Comparison of ENCODE assay signal across 8 cellular contexts in the genomic region with DNA sequence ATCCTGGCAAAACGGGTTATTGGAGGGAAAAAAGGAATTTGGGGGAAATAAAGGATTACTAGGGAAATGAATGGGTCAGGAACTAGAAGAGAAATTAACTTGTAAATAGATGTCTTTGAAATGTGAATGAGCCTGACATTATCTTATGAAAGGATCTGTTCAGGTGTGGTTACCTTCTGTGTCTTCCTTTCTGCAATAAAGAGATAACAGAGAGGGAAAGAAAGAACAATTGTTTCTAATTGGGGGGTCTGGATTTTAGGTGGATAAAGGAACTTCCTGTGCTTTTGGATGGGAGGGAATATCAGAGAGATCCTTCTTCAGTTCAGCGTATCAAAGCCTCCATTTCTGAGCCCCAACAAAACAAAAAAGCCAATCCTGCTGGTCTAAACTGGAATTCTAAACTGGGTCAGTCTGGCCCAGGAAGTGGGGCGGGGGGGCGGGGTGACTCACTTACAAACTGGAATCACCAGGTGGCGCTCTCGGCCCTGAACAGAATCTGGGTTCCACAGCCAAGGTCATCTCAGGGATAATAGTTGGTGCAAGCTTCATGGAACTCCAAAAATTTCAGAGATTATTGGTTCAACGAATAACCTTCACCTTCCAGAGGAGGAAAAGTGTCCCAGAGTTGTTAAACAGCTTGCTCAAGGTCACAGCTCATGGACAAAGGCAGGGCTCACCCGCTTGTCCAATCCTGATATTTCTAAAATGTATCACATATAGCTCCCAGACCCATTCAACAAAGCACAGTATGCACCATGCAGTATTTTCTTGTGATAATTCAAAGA. TPM values are rescaled to one million over a fixed set of nuclear protein-coding genes. Genes with fewer than 3 reads are reported as not detected.
DNase-seq lines count a peak whose midpoint lies in the region; ATAC-seq, FAIRE-seq and TF ChIP-seq lines count a peak whose summit lies in the region.

No MANE protein-coding gene starts in this region.

- no peaks in the 10 kb centered on the region for H3K36me3 ChIP-seq in CD4-positive, alpha-beta memory T cell (ENCODE audit: insufficient read depth, low read length)
- H3K36me3 ChIP-seq in astrocyte (ENCODE audit: insufficient read depth, low read length) (no peaks in the 10 kb centered on the region), hepatocyte (replicated peaks; ENCODE audit: insufficient read depth, low read depth) (no peaks in the 10 kb centered on the region)

- 31% methylated on average over 8 of the region's 8 CpGs for WGBS in hepatocyte (ENCODE audit: low lambda C conversion rate, missing lambda C conversion rate)

- peaks cover 6 to 17% (median 11%) of the 10 kb centered on the region in 4 donors for H3K4me1 Mint-ChIP-seq in CD4-positive, alpha-beta memory T cell
- H3K4me1 Mint-ChIP-seq in astrocyte (ENCODE audit: low read depth, unreplicated experiment), result peaks cover 9% of the 10 kb centered on the region

- TF ChIP-seq CTCF in astrocyte (IDR thresholded peaks at IDR 0.05; ENCODE audit: insufficient read depth, low read depth, low read length) (peak; percentile 39), hepatocyte (IDR thresholded peaks at IDR 0.05; ENCODE audit: poor library complexity) (peak; percentile 75)

- H4K20me1 ChIP-seq in astrocyte (ENCODE audit: insufficient read depth, low read length), result no peaks in the 10 kb centered on the region
- no peaks in the 10 kb centered on the region for H4K20me1 ChIP-seq in hepatocyte (ENCODE audit: insufficient read depth, poor library complexity, severe bottlenecking)

- H3K4me3 Mint-ChIP-seq in CD4-positive, alpha-beta memory T cell, result peak overlapping the region in 6 of 8 donors; percentile 5 to 70 (median 20)
- H3K4me3 Mint-ChIP-seq in astrocyte (ENCODE audit: unreplicated experiment), result no peak overlapping the region

- H3K9me2 ChIP-seq in hepatocyte (replicated peaks; ENCODE audit: insufficient read depth), result no peaks in the 10 kb centered on the region

- no peaks in the 10 kb centered on the region for H3K27me3 ChIP-seq in CD4-positive, alpha-beta memory T cell (ENCODE audit: insufficient read depth, low read length)
- H3K27me3 ChIP-seq in astrocyte (ENCODE audit: insufficient read depth, low read length) (no peaks in the 10 kb centered on the region), hepatocyte (no peaks in the 10 kb centered on the region)

- intact Hi-C loops in CD4-positive, alpha-beta memory T cell (cut with micrococcal nuclease), result loop anchor here (1.0 kb wide), 2 partner anchors 16 to 256 kb away; partner anchors contain the start of genes PEBP1 and SUDS3
- intact Hi-C loops in sciatic nerve (cut with DNase I), result no loop called here

- ATAC-seq in GM21515 (IDR thresholded peaks at IDR 0.05; ENCODE audit: unreplicated experiment) (peak; percentile 73), sciatic nerve (peak; percentile 92), GM21526 (IDR thresholded peaks at IDR 0.05; ENCODE audit: low FRiP score, unreplicated experiment) (no peak)

- no peaks in the 10 kb centered on the region for H3K36me3 Mint-ChIP-seq in CD4-positive, alpha-beta memory T cell
- no peaks in the 10 kb centered on the region for H3K36me3 Mint-ChIP-seq in astrocyte (ENCODE audit: low read depth, unreplicated experiment)

- no peak for FAIRE-seq in astrocyte (lab: Jason Lieb, UNC)

- H3K9ac ChIP-seq in astrocyte (ENCODE audit: low read length), result peak overlapping the region; percentile 76

- H3K27ac ChIP-seq in CD4-positive, alpha-beta memory T cell (ENCODE audit: low read depth, low read length), result peak overlapping the region; percentile 47
- peak overlapping the region; percentile 12 for H3K27ac ChIP-seq in astrocyte (ENCODE audit: low read depth, low read length)
- H3K27ac ChIP-seq in hepatocyte, result peak overlapping the region; percentile 78

- no peaks in the 10 kb centered on the region for H3K79me2 ChIP-seq in astrocyte (ENCODE audit: insufficient read depth, low read length)
- no peaks in the 10 kb centered on the region for H3K79me2 ChIP-seq in hepatocyte

- H3K4me3 ChIP-seq in CD4-positive, alpha-beta memory T cell (ENCODE audit: low read length in 2 of 2), result no peak overlapping the region
- H3K4me3 ChIP-seq in astrocyte (ENCODE audit: insufficient read depth, low read depth, low read length), result no peak overlapping the region
- H3K4me3 ChIP-seq in hepatocyte, result no peak overlapping the region

- H3K27ac Mint-ChIP-seq in CD4-positive, alpha-beta memory T cell, result peak overlapping the region; percentile 76 to 96 (median 86)
- peak overlapping the region; percentile 89 for H3K27ac Mint-ChIP-seq in astrocyte (ENCODE audit: unreplicated experiment)

- H3K4me2 ChIP-seq in astrocyte (ENCODE audit: low read length), result peak overlapping the region; percentile 41
- no peak overlapping the region for H3K4me2 ChIP-seq in hepatocyte

- no peaks in the 10 kb centered on the region for H3K9me3 ChIP-seq in CD4-positive, alpha-beta memory T cell (ENCODE audit: control insufficient read depth in 1 of 2, low read length in 2 of 2)
- H3K9me3 ChIP-seq in astrocyte (ENCODE audit: insufficient read depth, low read depth, low read length) (no peaks in the 10 kb centered on the region), hepatocyte (ENCODE audit: low read depth) (no peaks in the 10 kb centered on the region)

- peak; percentile 47 to 68 (median 59) for DNase-seq in CD4-positive, alpha-beta memory T cell
- DNase-seq in NCI-H1048 (lab: John Stamatoyannopoulos, UW) (peak; percentile 32), T-helper 2 cell (peak in 4 of 5 experiments; percentile 28 to 61 (median 40)), astrocyte (ENCODE audit: low read depth) (peak; percentile 28), hepatocyte (ENCODE audit: low spot score) (peak; percentile 84), sciatic nerve (ENCODE audit: low spot score) (peak; percentile 89)

- H3K9me3 Mint-ChIP-seq in CD4-positive, alpha-beta memory T cell, result no peaks in the 10 kb centered on the region
- no peaks in the 10 kb centered on the region for H3K9me3 Mint-ChIP-seq in astrocyte (ENCODE audit: unreplicated experiment)

- POLR2A ChIA-PET in CD4-positive, alpha-beta memory T cell (lab: Charles Lee; ENCODE audit: partially characterized antibody), result interaction anchor here (0.8 to 2.7 kb wide), 4 partner anchors 16 to 255 kb away, joined by 3 to 17 read pairs (median 9); partner anchors contain the start of genes PEBP1, SUDS3 and TAOK3

- CTCF ChIA-PET in CD4-positive, alpha-beta memory T cell (lab: Charles Lee; ENCODE audit: partially characterized antibody), result interaction anchor here (0.7 to 4.2 kb wide), 34 partner anchors 8 to 1425 kb away, joined by 3 to 59 read pairs (median 4); partner anchors contain the start of genes PEBP1, SUDS3 and TAOK3

- H2AFZ ChIP-seq in astrocyte (ENCODE audit: low read depth, low read length), result peak overlapping the region; percentile 79
- H2AFZ ChIP-seq in hepatocyte, result peak overlapping the region; percentile 49

- peaks cover 10% of the 10 kb centered on the region for H3K4me1 ChIP-seq in CD4-positive, alpha-beta memory T cell (ENCODE audit: insufficient read depth, low read length)
- H3K4me1 ChIP-seq in astrocyte (ENCODE audit: insufficient read depth, low read length) (no peaks in the 10 kb centered on the region), hepatocyte (ENCODE audit: insufficient read depth) (peaks cover 4% of the 10 kb centered on the region)

- no peaks in the 10 kb centered on the region for H3K27me3 Mint-ChIP-seq in CD4-positive, alpha-beta memory T cell
- no peaks in the 10 kb centered on the region for H3K27me3 Mint-ChIP-seq in astrocyte (ENCODE audit: low read depth, unreplicated experiment)

RNA-seq across cellular contexts. Expression of gene PEBP1, which starts 15.2 kb away (rescaled TPM):
- total RNA-seq in CD4-positive, alpha-beta memory T cell, result 10 to 100 TPM; 95.9 to 99.1 TPM
- 100 to 1,000 TPM; 353 to 422 TPM for polyA plus RNA-seq in CD4-positive, alpha-beta memory T cell
- total RNA-seq in astrocyte (127 and 160 TPM in 2 replicates), hepatocyte (551 and 598 TPM in 2 replicates), sciatic nerve (337 TPM)
- 580 and 685 TPM in 2 replicates for polyA plus RNA-seq in hepatocyte

RNA-seq across cellular contexts. Expression of gene VSIG10, which starts 17.0 kb away (rescaled TPM):
- 1 to 10 TPM; 4.8 to 5.1 TPM for total RNA-seq in CD4-positive, alpha-beta memory T cell
- polyA plus RNA-seq in CD4-positive, alpha-beta memory T cell, result 1 to 10 TPM in 1 of 2 donors, not detected in 1; 1.5 TPM
- 9.8 and 12.0 TPM in 2 replicates for total RNA-seq in astrocyte
- total RNA-seq in hepatocyte, result 21.0 and 22.8 TPM in 2 replicates
- polyA plus RNA-seq in hepatocyte, result 12.0 and 14.6 TPM in 2 replicates
- 31.8 TPM for total RNA-seq in sciatic nerve

RNA-seq across cellular contexts. Expression of gene WSB2, which starts 59.8 kb away (rescaled TPM):
- 10 to 100 TPM; 24.4 to 31.5 TPM for total RNA-seq in CD4-positive, alpha-beta memory T cell
- polyA plus RNA-seq in CD4-positive, alpha-beta memory T cell, result 10 to 100 TPM; 18.7 to 23.3 TPM
- 98.7 and 113 TPM in 2 replicates for total RNA-seq in astrocyte
- total RNA-seq in hepatocyte, result 86.2 and 99.5 TPM in 2 replicates
- 45.4 and 51.5 TPM in 2 replicates for polyA plus RNA-seq in hepatocyte
- total RNA-seq in sciatic nerve, result 62.5 TPM

Comparison
In these comparisons a context has a peak if more than half of its experiments do, and no peak if none do; other contexts are left out.
1. DNase-seq: peak in every context shown above with its lines; median percentile 89 in sciatic nerve; 84 in hepatocyte; 59 in CD4-positive, alpha-beta memory T cell; 40 in T-helper 2 cell; 32 in NCI-H1048; 28 in astrocyte.
2. H3K27ac ChIP-seq: peak in every context shown above with its lines; median percentile 78 in hepatocyte; 47 in CD4-positive, alpha-beta memory T cell; 12 in astrocyte.